8 cellular contexts compared by ENCODE assay signal in genomic region chr15:81000144-81000625, GRCh38. TPM values are rescaled to one million over a fixed set of nuclear protein-coding genes. Genes with fewer than 3 reads are reported as not detected.
DNase-seq lines count a peak whose midpoint lies in the region; ATAC-seq and TF ChIP-seq lines count a peak whose summit lies in the region.

No MANE protein-coding gene starts in this region.

- H3K27ac ChIP-seq in SJSA1: peak overlapping the region; percentile 94

- H3K27me3 ChIP-seq in SJSA1 (replicated peaks): no peaks in the 10 kb centered on the region

- peaks cover 13% of the 10 kb centered on the region for H3K9me3 Mint-ChIP-seq in nephron progenitor cell

- peaks cover 49% of the 10 kb centered on the region for H3K36me3 ChIP-seq in SJSA1

- peaks cover 3% of the 10 kb centered on the region; the same call in 1 of the 2 replicates for H3K9me3 ChIP-seq in SJSA1 (replicated peaks)

- DNase-seq in NCI-H1092 treated with DMSO at 0.1 percent for 48 hours (lab: John Stamatoyannopoulos, UW) (peak; percentile 18), NCI-H1092 (lab: John Stamatoyannopoulos, UW) (no peak), SJSA1 (ENCODE audit: low read depth in 1 of 2, low spot score in 2 of 2) (peak in 1 of 2 experiments; percentile 78), epithelial cell of proximal tubule (ENCODE audit: low read depth) (no peak), nephron progenitor cell (no peak), NCI-H345 (lab: John Stamatoyannopoulos, UW) (no peak), mucosa of gallbladder (ENCODE audit: low spot score) (no peak)

- H3K27me3 Mint-ChIP-seq in nephron progenitor cell (ENCODE audit: low read depth, poor library complexity): peaks cover 7% of the 10 kb centered on the region

- no peak for TF ChIP-seq CTCF in epithelial cell of proximal tubule (conservative IDR thresholded peaks at IDR 0.05; ENCODE audit: low read depth, low read length)
- no peak for TF ChIP-seq CTCF in nephron progenitor cell (IDR thresholded peaks at IDR 0.05)

- peaks cover 27% of the 10 kb centered on the region for H3K4me1 Mint-ChIP-seq in nephron progenitor cell

- H3K27ac Mint-ChIP-seq in nephron progenitor cell: peak overlapping the region; percentile 87

- no peak for ATAC-seq in HG03442 (IDR thresholded peaks at IDR 0.05; ENCODE audit: unreplicated experiment)

- H3K4me1 ChIP-seq in SJSA1 (replicated peaks): peaks cover 16% of the 10 kb centered on the region

- H3K4me3 ChIP-seq in SJSA1 (peak overlapping the region; percentile 95), epithelial cell of proximal tubule (ENCODE audit: low read depth, low read length) (peak overlapping the region; percentile 97)

- H3K36me3 Mint-ChIP-seq in nephron progenitor cell (ENCODE audit: low read depth): peaks cover 16% of the 10 kb centered on the region

- peak overlapping the region; percentile 95 for H3K4me3 Mint-ChIP-seq in nephron progenitor cell

RNA-seq across cellular contexts. Expression of gene TLNRD1, which starts 0.5 kb away (rescaled TPM):
- total RNA-seq in SJSA1 (2014; rRNA removed; shearing (Covaris generic)): 40.3 and 42.3 TPM in 2 replicates
- total RNA-seq in epithelial cell of proximal tubule (44.3 and 45.4 TPM in 2 replicates), mucosa of gallbladder (26.0 TPM)

RNA-seq across cellular contexts. Expression of gene MESD, which starts 10.6 kb away (rescaled TPM):
- total RNA-seq in SJSA1 (2014; rRNA removed; shearing (Covaris generic)): 23.1 and 26.3 TPM in 2 replicates
- total RNA-seq in epithelial cell of proximal tubule (22.7 and 27.0 TPM in 2 replicates), mucosa of gallbladder (30.7 TPM)
